In the genomic region with DNA sequence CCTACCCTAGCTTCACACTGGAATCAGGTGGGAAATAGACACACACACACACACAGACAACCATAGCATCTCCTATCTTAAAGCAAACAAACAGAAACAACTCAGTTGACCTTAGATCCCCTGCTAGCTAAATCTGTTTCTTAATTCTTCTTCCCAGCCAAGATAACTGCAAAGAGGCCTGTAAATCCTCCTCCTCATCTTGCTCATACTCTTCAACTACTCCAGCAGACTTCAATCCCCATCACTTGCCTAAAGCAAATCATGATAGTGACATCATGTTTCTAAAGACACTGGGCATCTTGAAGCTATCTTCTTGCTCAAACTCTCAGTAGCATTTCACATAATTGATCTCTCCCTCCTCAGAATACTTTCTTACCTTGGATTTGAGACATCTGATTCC, we compare ENCODE assay signal across 1 cellular context.
TF ChIP-seq lines count a peak whose summit lies in the region.

No MANE protein-coding gene starts in this region.

TF ChIP-seq in SK-N-SH, 30 proteins besides CTCF, POLR2A, EP300 and RAD21 (continued from another document):
- TF ChIP-seq, protein P1, sequence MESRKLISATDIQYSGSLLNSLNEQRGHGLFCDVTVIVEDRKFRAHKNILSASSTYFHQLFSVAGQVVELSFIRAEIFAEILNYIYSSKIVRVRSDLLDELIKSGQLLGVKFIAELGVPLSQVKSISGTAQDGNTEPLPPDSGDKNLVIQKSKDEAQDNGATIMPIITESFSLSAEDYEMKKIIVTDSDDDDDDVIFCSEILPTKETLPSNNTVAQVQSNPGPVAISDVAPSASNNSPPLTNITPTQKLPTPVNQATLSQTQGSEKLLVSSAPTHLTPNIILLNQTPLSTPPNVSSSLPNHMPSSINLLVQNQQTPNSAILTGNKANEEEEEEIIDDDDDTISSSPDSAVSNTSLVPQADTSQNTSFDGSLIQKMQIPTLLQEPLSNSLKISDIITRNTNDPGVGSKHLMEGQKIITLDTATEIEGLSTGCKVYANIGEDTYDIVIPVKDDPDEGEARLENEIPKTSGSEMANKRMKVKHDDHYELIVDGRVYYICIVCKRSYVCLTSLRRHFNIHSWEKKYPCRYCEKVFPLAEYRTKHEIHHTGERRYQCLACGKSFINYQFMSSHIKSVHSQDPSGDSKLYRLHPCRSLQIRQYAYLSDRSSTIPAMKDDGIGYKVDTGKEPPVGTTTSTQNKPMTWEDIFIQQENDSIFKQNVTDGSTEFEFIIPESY (IDR thresholded peaks at IDR 0.05; ENCODE audit: borderline replicate concordance, low read depth) = no peak
- no peak for TF ChIP-seq RFX5 (IDR thresholded peaks at IDR 0.05; ENCODE audit: low read length)
- TF ChIP-seq FOSL2 (IDR thresholded peaks at IDR 0.05; ENCODE audit: borderline replicate concordance, low read depth) = no peak
- TF ChIP-seq TCF12 (IDR thresholded peaks at IDR 0.05) = no peak
- no peak for TF ChIP-seq SMC3 (IDR thresholded peaks at IDR 0.05; ENCODE audit: low read depth, low read length)
- no peak for TF ChIP-seq SIN3A (IDR thresholded peaks at IDR 0.05; ENCODE audit: borderline replicate concordance, low read depth, low read length)
- TF ChIP-seq, protein P2, sequence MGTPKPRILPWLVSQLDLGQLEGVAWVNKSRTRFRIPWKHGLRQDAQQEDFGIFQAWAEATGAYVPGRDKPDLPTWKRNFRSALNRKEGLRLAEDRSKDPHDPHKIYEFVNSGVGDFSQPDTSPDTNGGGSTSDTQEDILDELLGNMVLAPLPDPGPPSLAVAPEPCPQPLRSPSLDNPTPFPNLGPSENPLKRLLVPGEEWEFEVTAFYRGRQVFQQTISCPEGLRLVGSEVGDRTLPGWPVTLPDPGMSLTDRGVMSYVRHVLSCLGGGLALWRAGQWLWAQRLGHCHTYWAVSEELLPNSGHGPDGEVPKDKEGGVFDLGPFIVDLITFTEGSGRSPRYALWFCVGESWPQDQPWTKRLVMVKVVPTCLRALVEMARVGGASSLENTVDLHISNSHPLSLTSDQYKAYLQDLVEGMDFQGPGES (IDR thresholded peaks at IDR 0.05; ENCODE audit: low read depth, low read length) = no peak
- TF ChIP-seq, protein P3, sequence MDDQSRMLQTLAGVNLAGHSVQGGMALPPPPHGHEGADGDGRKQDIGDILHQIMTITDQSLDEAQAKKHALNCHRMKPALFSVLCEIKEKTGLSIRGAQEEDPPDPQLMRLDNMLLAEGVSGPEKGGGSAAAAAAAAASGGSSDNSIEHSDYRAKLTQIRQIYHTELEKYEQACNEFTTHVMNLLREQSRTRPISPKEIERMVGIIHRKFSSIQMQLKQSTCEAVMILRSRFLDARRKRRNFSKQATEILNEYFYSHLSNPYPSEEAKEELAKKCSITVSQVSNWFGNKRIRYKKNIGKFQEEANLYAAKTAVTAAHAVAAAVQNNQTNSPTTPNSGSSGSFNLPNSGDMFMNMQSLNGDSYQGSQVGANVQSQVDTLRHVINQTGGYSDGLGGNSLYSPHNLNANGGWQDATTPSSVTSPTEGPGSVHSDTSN (IDR thresholded peaks at IDR 0.05) = no peak
- no peak for TF ChIP-seq JUND (IDR thresholded peaks at IDR 0.05)
- TF ChIP-seq GATA2 (CRISPR knock-in tag; IDR thresholded peaks at IDR 0.05) = no peak
- TF ChIP-seq TEAD4 (IDR thresholded peaks at IDR 0.05; ENCODE audit: borderline replicate concordance, insufficient read depth) = no peak
- no peak for TF ChIP-seq RXRA (IDR thresholded peaks at IDR 0.05; ENCODE audit: borderline replicate concordance, low read depth)
- TF ChIP-seq, protein P4, sequence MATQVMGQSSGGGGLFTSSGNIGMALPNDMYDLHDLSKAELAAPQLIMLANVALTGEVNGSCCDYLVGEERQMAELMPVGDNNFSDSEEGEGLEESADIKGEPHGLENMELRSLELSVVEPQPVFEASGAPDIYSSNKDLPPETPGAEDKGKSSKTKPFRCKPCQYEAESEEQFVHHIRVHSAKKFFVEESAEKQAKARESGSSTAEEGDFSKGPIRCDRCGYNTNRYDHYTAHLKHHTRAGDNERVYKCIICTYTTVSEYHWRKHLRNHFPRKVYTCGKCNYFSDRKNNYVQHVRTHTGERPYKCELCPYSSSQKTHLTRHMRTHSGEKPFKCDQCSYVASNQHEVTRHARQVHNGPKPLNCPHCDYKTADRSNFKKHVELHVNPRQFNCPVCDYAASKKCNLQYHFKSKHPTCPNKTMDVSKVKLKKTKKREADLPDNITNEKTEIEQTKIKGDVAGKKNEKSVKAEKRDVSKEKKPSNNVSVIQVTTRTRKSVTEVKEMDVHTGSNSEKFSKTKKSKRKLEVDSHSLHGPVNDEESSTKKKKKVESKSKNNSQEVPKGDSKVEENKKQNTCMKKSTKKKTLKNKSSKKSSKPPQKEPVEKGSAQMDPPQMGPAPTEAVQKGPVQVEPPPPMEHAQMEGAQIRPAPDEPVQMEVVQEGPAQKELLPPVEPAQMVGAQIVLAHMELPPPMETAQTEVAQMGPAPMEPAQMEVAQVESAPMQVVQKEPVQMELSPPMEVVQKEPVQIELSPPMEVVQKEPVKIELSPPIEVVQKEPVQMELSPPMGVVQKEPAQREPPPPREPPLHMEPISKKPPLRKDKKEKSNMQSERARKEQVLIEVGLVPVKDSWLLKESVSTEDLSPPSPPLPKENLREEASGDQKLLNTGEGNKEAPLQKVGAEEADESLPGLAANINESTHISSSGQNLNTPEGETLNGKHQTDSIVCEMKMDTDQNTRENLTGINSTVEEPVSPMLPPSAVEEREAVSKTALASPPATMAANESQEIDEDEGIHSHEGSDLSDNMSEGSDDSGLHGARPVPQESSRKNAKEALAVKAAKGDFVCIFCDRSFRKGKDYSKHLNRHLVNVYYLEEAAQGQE (IDR thresholded peaks at IDR 0.05; ENCODE audit: low read depth, low read length) = no peak
